1 cellular context compared by ENCODE assay signal in the genomic region with DNA sequence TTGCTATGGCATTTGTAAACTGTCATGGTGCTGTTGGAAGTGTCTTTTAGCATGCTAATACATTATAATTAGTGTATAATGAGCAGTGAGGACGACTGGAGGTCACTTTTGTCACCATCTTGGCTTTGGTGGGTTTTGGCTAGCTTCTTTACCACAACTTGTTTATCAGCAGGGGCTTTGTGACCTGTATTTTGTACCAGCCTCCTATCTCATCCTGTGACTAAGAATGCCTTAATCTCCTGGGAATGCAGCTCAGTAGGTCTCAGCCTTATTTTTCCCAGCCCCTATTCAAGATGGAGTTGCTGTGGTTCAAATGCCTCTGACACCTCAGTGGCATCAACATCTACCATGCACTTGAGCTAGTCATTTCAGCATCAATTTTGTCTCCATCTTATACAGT.
TF ChIP-seq lines count a peak whose summit lies in the region.

No MANE protein-coding gene starts in this region.

TF ChIP-seq in GM12878, 131 proteins besides CTCF, POLR2A, EP300 and RAD21:
- TF ChIP-seq NFXL1 (IDR thresholded peaks at IDR 0.05; ENCODE audit: borderline replicate concordance) = no peak
TF ChIP-seq in GM12878: peak in this region for 0.
